ENCODE assay signal across 16 cellular contexts in genomic region chr19:50628146-50628545, GRCh38. TPM values are rescaled to one million over a fixed set of nuclear protein-coding genes. Genes with fewer than 3 reads are reported as not detected.
DNase-seq lines count a peak whose midpoint lies in the region; ATAC-seq and TF ChIP-seq lines count a peak whose summit lies in the region.
"Had no signal": no experiment of that assay in that cellular context is flagged by ENCODE, and none has a peak within 500 bp of the region (broad histone marks: within the 10 kb centered on the region; RNA-seq: fewer than 3 reads in every experiment).

No MANE protein-coding gene starts in this region.

- no peak overlapping the region for H2BK12ac ChIP-seq in neuronal stem cell (ENCODE audit: low read length)

- H3K79me2 ChIP-seq in GM23338 (replicated peaks; ENCODE audit: insufficient read depth) (no peaks in the 10 kb centered on the region), OCI-LY7 (ENCODE audit: insufficient read depth, low read depth, low read length) (no peaks in the 10 kb centered on the region)

- H2AFZ ChIP-seq in GM23338 (no peak overlapping the region), OCI-LY7 (ENCODE audit: low read length) (no peak overlapping the region), neuronal stem cell (ENCODE audit: low read length) (no peak overlapping the region)
- H2AFZ ChIP-seq: GM23248 had no signal

- no peaks in the 10 kb centered on the region for H3K4me1 ChIP-seq in GM23338 (ENCODE audit: insufficient read depth)
- no peaks in the 10 kb centered on the region for H3K4me1 ChIP-seq in OCI-LY7 (ENCODE audit: insufficient read depth, low read length, poor library complexity, severe bottlenecking)
- H3K4me1 ChIP-seq in neuronal stem cell (ENCODE audit: control insufficient read depth in 2 of 2, insufficient read depth in 1 of 2, low read depth in 1 of 2, low read length in 2 of 2) = no peaks in the 10 kb centered on the region
- H3K4me1 ChIP-seq: BLaER1 had no signal

- no peak overlapping the region for H3K9ac ChIP-seq in neuronal stem cell (ENCODE audit: low read depth, low read length, poor library complexity)
- H3K9ac ChIP-seq: BLaER1, GM23248 had no signal

- DNase-seq in D341Med (ENCODE audit: low spot score) (peak; percentile 10), GM23338 (ENCODE audit: low spot score) (peak; percentile 35), OCI-LY7 (ENCODE audit: low spot score) (no peak), posterior vena cava (ENCODE audit: low spot score) (peak; percentile 31), NCI-H2227 (lab: John Stamatoyannopoulos, UW; ENCODE audit: unreplicated experiment) (no peak), neuronal stem cell (ENCODE audit: low spot score) (no peak)
- DNase-seq in activated CD4-positive, alpha-beta T cell treated with anti-CD3 and anti-CD28 coated beads, Interleukin-2, amount 10 ng/mL, durations not matched to agents 24 days and 14 days = no peak
- DNase-seq: 8988T; CD4-positive, alpha-beta memory T cell; DMS53; DND-41; GM23248 had no signal

- CTCF ChIA-PET in OCI-LY7 (lab: Charles Lee; ENCODE audit: unreplicated experiment) = no interaction called here

- H3K27ac ChIP-seq in GM23338 (ENCODE audit: low read depth) = no peak overlapping the region
- no peak overlapping the region for H3K27ac ChIP-seq in OCI-LY7 (ENCODE audit: low read depth, low read length, poor library complexity, severe bottlenecking)
- H3K27ac ChIP-seq in neuronal stem cell (replicated peaks; ENCODE audit: low read length) = no peak overlapping the region
- H3K27ac ChIP-seq: BLaER1, GM23248 had no signal

- H3K23ac ChIP-seq in neuronal stem cell (ENCODE audit: low read depth, low read length, poor library complexity) = no peak overlapping the region

- no peak for ATAC-seq in GM23338

- no peaks in the 10 kb centered on the region for H3K9me2 ChIP-seq in GM23338 (ENCODE audit: insufficient read depth)
- H3K9me2 ChIP-seq in OCI-LY7 (ENCODE audit: insufficient read depth, low read length) = no peaks in the 10 kb centered on the region

- H3K9me3 ChIP-seq in OCI-LY7 (ENCODE audit: low read length) (no peaks in the 10 kb centered on the region), neuronal stem cell (replicated peaks in 1 of 2; ENCODE audit: control insufficient read depth in 2 of 2, insufficient read depth in 1 of 2, low read depth in 1 of 2, low read length in 2 of 2) (no peaks in the 10 kb centered on the region)

- H3F3A ChIP-seq in GM23338 (replicated peaks; ENCODE audit: low read depth) = no peaks in the 10 kb centered on the region

- no peak overlapping the region for H3K27ac Mint-ChIP-seq in GM23338
- H3K27ac Mint-ChIP-seq in activated CD4-positive, alpha-beta T cell treated with anti-CD3 and anti-CD28 coated beads, Interleukin-2, amount 10 ng/mL, durations not matched to agents 24 days and 14 days = no peak overlapping the region
- H3K27ac Mint-ChIP-seq: CD14-positive monocyte; CD4-positive, alpha-beta memory T cell had no signal

- H3K4me2 ChIP-seq in GM23338 (no peak overlapping the region), OCI-LY7 (ENCODE audit: low read length) (no peak overlapping the region), neuronal stem cell (ENCODE audit: insufficient read depth, low read length, poor library complexity, severe bottlenecking) (no peak overlapping the region)
- H3K4me2 ChIP-seq: BLaER1 had no signal

- TF ChIP-seq CTCF in GM23338 (conservative IDR thresholded peaks at IDR 0.05; ENCODE audit: low read depth in 2 of 2) = peak; percentile 37 to 60
- TF ChIP-seq CTCF in OCI-LY7 (conservative IDR thresholded peaks at IDR 0.05; ENCODE audit: low read length) = peak; percentile 29; the same call in 1 of the 2 replicates

- no peak overlapping the region for H4K91ac ChIP-seq in neuronal stem cell (ENCODE audit: low read depth, low read length, poor library complexity)

- intact Hi-C loops in OCI-LY7 (cut with micrococcal nuclease; ENCODE audit: unreplicated experiment) = no loop called here
- intact Hi-C loops in posterior vena cava (cut with DNase I) = no loop called here
- intact Hi-C loops in activated CD4-positive, alpha-beta T cell treated with anti-CD3 and anti-CD28 coated beads, Interleukin-2, amount 10 ng/mL, durations not matched to agents 24 days and 14 days (cut with micrococcal nuclease) = no loop called here

- no peak overlapping the region for H2BK5ac ChIP-seq in neuronal stem cell (ENCODE audit: low read length)

- peaks cover 95% of the 10 kb centered on the region for H3K9me3 Mint-ChIP-seq in GM23338
- H3K9me3 Mint-ChIP-seq in activated CD4-positive, alpha-beta T cell treated with anti-CD3 and anti-CD28 coated beads, Interleukin-2, amount 10 ng/mL, durations not matched to agents 24 days and 14 days = no peaks in the 10 kb centered on the region

- H4K8ac ChIP-seq in neuronal stem cell (ENCODE audit: low read depth, low read length) = no peak overlapping the region

- no peak overlapping the region for H2BK120ac ChIP-seq in neuronal stem cell (ENCODE audit: low read depth, low read length)

- no peak overlapping the region for H2AK5ac ChIP-seq in neuronal stem cell (ENCODE audit: low read depth, low read length)

- H3K4me3 Mint-ChIP-seq in GM23338 = no peak overlapping the region
- H3K4me3 Mint-ChIP-seq in activated CD4-positive, alpha-beta T cell treated with anti-CD3 and anti-CD28 coated beads, Interleukin-2, amount 10 ng/mL, durations not matched to agents 24 days and 14 days = no peak overlapping the region
- H3K4me3 Mint-ChIP-seq: CD14-positive monocyte; CD4-positive, alpha-beta memory T cell had no signal

- no CpG with 5 or more reads among the region's 5 CpGs for WGBS in neuronal stem cell (ENCODE audit: extremely low coverage in 2 of 2, insufficient read length in 2 of 2, insufficient replicate concordance in 1 of 2), 2 donors

- no peaks in the 10 kb centered on the region for H3K79me1 ChIP-seq in neuronal stem cell (ENCODE audit: low read depth, low read length)

- BruUV-seq in OCI-LY7 (replicated peaks; lab: Mats Ljungman, UMichigan) = no TSS peak

- H3K4me3 ChIP-seq in GM23338 (no peak overlapping the region), OCI-LY7 (ENCODE audit: low read depth, low read length, poor library complexity, severe bottlenecking) (no peak overlapping the region), neuronal stem cell (ENCODE audit: low read length in 2 of 2) (no peak overlapping the region)
- H3K4me3 ChIP-seq: BLaER1, GM23248 had no signal

- no peak overlapping the region for H3K18ac ChIP-seq in neuronal stem cell (ENCODE audit: low read length)

- H3K36me3 ChIP-seq in GM23338 (ENCODE audit: insufficient read depth) (no peaks in the 10 kb centered on the region), OCI-LY7 (ENCODE audit: insufficient read depth, low read length) (no peaks in the 10 kb centered on the region), neuronal stem cell (replicated peaks in 1 of 2; ENCODE audit: control insufficient read depth in 2 of 2, insufficient read depth in 2 of 2, low read length in 2 of 2) (no peaks in the 10 kb centered on the region)
- H3K36me3 ChIP-seq: BLaER1 had no signal

- H2BK15ac ChIP-seq in neuronal stem cell (ENCODE audit: low read length) = no peak overlapping the region

- no peaks in the 10 kb centered on the region for H3K4me1 Mint-ChIP-seq in GM23338
- H3K4me1 Mint-ChIP-seq in activated CD4-positive, alpha-beta T cell treated with anti-CD3 and anti-CD28 coated beads, Interleukin-2, amount 10 ng/mL, durations not matched to agents 24 days and 14 days = no peaks in the 10 kb centered on the region
- H3K4me1 Mint-ChIP-seq: CD14-positive monocyte; CD4-positive, alpha-beta memory T cell had no signal

- POLR2A ChIA-PET in OCI-LY7 (lab: Charles Lee) = no interaction called here

- H3K14ac ChIP-seq in neuronal stem cell (ENCODE audit: low read length) = no peak overlapping the region

- no peaks in the 10 kb centered on the region for H3K27me3 ChIP-seq in GM23338 (ENCODE audit: insufficient read depth)
- peaks cover 0 to 14% (median 0%) of the 10 kb centered on the region in 3 experiments for H3K27me3 ChIP-seq in neuronal stem cell (ENCODE audit: control insufficient read depth in 3 of 3, insufficient read depth in 3 of 3, low read depth in 1 of 3, low read length in 3 of 3)
- H3K27me3 ChIP-seq: BLaER1 had no signal

- peaks cover 20% of the 10 kb centered on the region for H3K27me3 Mint-ChIP-seq in GM23338 (ENCODE audit: insufficient read depth, low read depth, poor library complexity)
- no peaks in the 10 kb centered on the region for H3K27me3 Mint-ChIP-seq in activated CD4-positive, alpha-beta T cell treated with anti-CD3 and anti-CD28 coated beads, Interleukin-2, amount 10 ng/mL, durations not matched to agents 24 days and 14 days

- H3K4ac ChIP-seq in neuronal stem cell (ENCODE audit: low read length) = no peak overlapping the region

- peaks cover 43% of the 10 kb centered on the region for H3K36me3 Mint-ChIP-seq in GM23338 (ENCODE audit: low read depth)
- H3K36me3 Mint-ChIP-seq in activated CD4-positive, alpha-beta T cell treated with anti-CD3 and anti-CD28 coated beads, Interleukin-2, amount 10 ng/mL, durations not matched to agents 24 days and 14 days (ENCODE audit: low read depth) = no peaks in the 10 kb centered on the region
- H3K36me3 Mint-ChIP-seq: CD14-positive monocyte had no signal

- H4K20me1 ChIP-seq in GM23338 (replicated peaks; ENCODE audit: insufficient read depth) (no peaks in the 10 kb centered on the region), OCI-LY7 (ENCODE audit: insufficient read depth, low read length) (no peaks in the 10 kb centered on the region)
- H4K20me1 ChIP-seq: BLaER1 had no signal

RNA-seq across cellular contexts. Expression of gene SYT3, which starts 11.5 kb away (rescaled TPM):
- total RNA-seq in GM23338 (2014; rRNA removed; shearing (Covaris generic)) = 16.4 and 25.5 TPM in 2 replicates
- polyA plus RNA-seq in GM23338 (2016; fragmentation: Nextera tagmentation; extraction: Ambion mirVana) = 9.5 and 10.0 TPM in 2 replicates
- total RNA-seq in OCI-LY7 (2014; rRNA removed; shearing (Covaris generic)) = 0.16 TPM in 1 of 2 replicates, not detected in the other
- total RNA-seq in OCI-LY7 (2022) (0.17 and 0.33 TPM in 2 replicates), posterior vena cava (under 1 TPM in 1 of 2 donors, not detected in 1; 0.74 TPM)
- total RNA-seq in activated CD4-positive, alpha-beta T cell treated with anti-CD3 and anti-CD28 coated beads, Interleukin-2, amount 10 ng/mL, durations not matched to agents 24 days and 14 days = not detected in 2 replicates
- 2.6 TPM for polyA plus RNA-seq in neuronal stem cell (2013, experiment 1 of 2)
- 2.5 TPM for polyA plus RNA-seq in neuronal stem cell (2013, experiment 2 of 2)
- total RNA-seq: CD4-positive, alpha-beta memory T cell; GM23248; HT-29 had no signal
- polyA plus RNA-seq: CD14-positive monocyte, GM23248 had no signal

RNA-seq across cellular contexts. Expression of gene C19orf81, which starts 21.1 kb away (rescaled TPM):
- 1.8 and 23.2 TPM in 2 replicates for total RNA-seq in GM23338 (2014; rRNA removed; shearing (Covaris generic))
- polyA plus RNA-seq in GM23338 (2016; fragmentation: Nextera tagmentation; extraction: Ambion mirVana) = 54.3 and 67.9 TPM in 2 replicates
- 15.2 and 20.0 TPM in 2 replicates for total RNA-seq in OCI-LY7 (2014; rRNA removed; shearing (Covaris generic))
- total RNA-seq in OCI-LY7 (2022) (11.4 and 14.2 TPM in 2 replicates), posterior vena cava (under 1 TPM in 1 of 2 donors, not detected in 1; 0.57 TPM)
- 0.98 TPM in 1 of 2 replicates, not detected in the other for total RNA-seq in activated CD4-positive, alpha-beta T cell treated with anti-CD3 and anti-CD28 coated beads, Interleukin-2, amount 10 ng/mL, durations not matched to agents 24 days and 14 days
- polyA plus RNA-seq in neuronal stem cell (2013, experiment 1 of 2) = 32.6 TPM
- polyA plus RNA-seq in neuronal stem cell (2013, experiment 2 of 2) = 31.3 TPM
- total RNA-seq: CD4-positive, alpha-beta memory T cell; GM23248; HT-29 had no signal
- polyA plus RNA-seq: AG04450; CD14-positive monocyte; CD4-positive, alpha-beta memory T cell had no signal

RNA-seq across cellular contexts. Expression of gene LRRC4B, which starts 59.9 kb away (rescaled TPM):
- 12.8 and 13.2 TPM in 2 replicates for total RNA-seq in GM23338 (2014; rRNA removed; shearing (Covaris generic))
- polyA plus RNA-seq in GM23338 (2016; fragmentation: Nextera tagmentation; extraction: Ambion mirVana) = 2.0 and 2.2 TPM in 2 replicates
- not detected in 2 replicates for total RNA-seq in OCI-LY7 (2014; rRNA removed; shearing (Covaris generic))
- 0.29 TPM in 1 of 2 replicates, not detected in the other for total RNA-seq in OCI-LY7 (2022)
- 10 to 100 TPM; 10.3 to 14.2 TPM for total RNA-seq in posterior vena cava
- total RNA-seq in activated CD4-positive, alpha-beta T cell treated with anti-CD3 and anti-CD28 coated beads, Interleukin-2, amount 10 ng/mL, durations not matched to agents 24 days and 14 days = 0.12 TPM in 1 of 2 replicates, not detected in the other
- 78.7 TPM for polyA plus RNA-seq in neuronal stem cell (2013, experiment 1 of 2)
- polyA plus RNA-seq in neuronal stem cell (2013, experiment 2 of 2) = 78.4 TPM
- total RNA-seq: CD4-positive, alpha-beta memory T cell; GM23248; HT-29 had no signal
- polyA plus RNA-seq: AG04450, CD14-positive monocyte, GM23248 had no signal

Comparison
In these comparisons a context has a peak if more than half of its experiments do, and no peak if none do; other contexts are left out.
1. DNase-seq: peak in D341Med (single experiment), GM23338 (single experiment) and posterior vena cava (single experiment); none in OCI-LY7 (single experiment), activated CD4-positive, alpha-beta T cell treated with anti-CD3 and anti-CD28 coated beads, Interleukin-2, amount 10 ng/mL, durations not matched to agents 24 days and 14 days (single experiment), NCI-H2227 (single experiment) and neuronal stem cell (single experiment).
2. RNA of gene LRRC4B, which starts 59.9 kb away (total RNA-seq): 10.3 to 14.2 TPM in posterior vena cava and 12.8 to 13.2 TPM in GM23338; 0.29 TPM in OCI-LY7 and 0.12 TPM in activated CD4-positive, alpha-beta T cell treated with anti-CD3 and anti-CD28 coated beads, Interleukin-2, amount 10 ng/mL, durations not matched to agents 24 days and 14 days; every median in the first group is over 4 times any median in the second.